Comparison of ENCODE assay signal across 11 cellular contexts in the genomic region with DNA sequence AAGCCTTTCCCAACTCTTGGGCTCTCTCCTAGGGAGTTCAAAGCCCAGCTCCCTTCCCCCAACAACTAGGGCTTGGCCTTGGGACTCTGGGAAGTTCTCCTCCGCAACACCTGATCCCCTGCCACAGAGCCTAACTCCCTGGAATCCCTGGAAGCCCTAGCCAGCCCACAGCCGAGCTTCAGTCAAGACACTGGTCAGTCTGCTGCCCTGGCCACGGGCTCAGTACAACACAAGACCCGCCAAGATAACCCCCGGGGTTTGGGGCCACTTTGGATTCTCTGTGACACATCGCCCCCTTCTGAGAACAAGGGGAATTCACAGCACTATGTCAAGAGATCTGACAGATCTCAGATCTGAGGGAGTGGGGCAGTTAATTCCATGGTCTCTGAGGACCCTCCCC. TPM values are rescaled to one million over a fixed set of nuclear protein-coding genes. Genes with fewer than 3 reads are reported as not detected.
DNase-seq lines count a peak whose midpoint lies in the region; ATAC-seq and TF ChIP-seq lines count a peak whose summit lies in the region.
"Had no signal": no experiment of that assay in that cellular context is flagged by ENCODE, and none has a peak within 500 bp of the region (broad histone marks: within the 10 kb centered on the region; RNA-seq: fewer than 3 reads in every experiment).

No MANE protein-coding gene starts in this region.

- TF ChIP-seq POLR2A in adrenal gland (IDR thresholded peaks at IDR 0.05) = no peak

- DNase-seq in adrenal gland = peak in 1 of 7 donors; percentile 29
- DNase-seq in lower lobe of right lung = no peak
- DNase-seq in hepatic stellate cell (ENCODE audit: low spot score) = no peak
- no peak for DNase-seq in stimulated activated naive CD4-positive, alpha-beta T cell (lab: John Stamatoyannopoulos, UW)
- DNase-seq: activated T-cell treated with anti-CD3 and anti-CD28 coated beads, Interleukin-2, amount 50 U/mL, for 24 hours had no signal

- H3K27ac ChIP-seq in DOHH2 (ENCODE audit: low read depth, low read length) (no peak overlapping the region), HUES64 (ENCODE audit: low read depth, low read length) (no peak overlapping the region), adrenal gland (no peak overlapping the region), lower lobe of right lung (no peak overlapping the region)

- no peaks in the 10 kb centered on the region for H3F3A ChIP-seq in DOHH2 (ENCODE audit: control insufficient read depth, insufficient read depth)

- no peaks in the 10 kb centered on the region for H3K9me2 ChIP-seq in DOHH2 (replicated peaks; ENCODE audit: control insufficient read depth, low read length)

- H3K9ac ChIP-seq in HUES64 (ENCODE audit: low read depth, low read length) = no peak overlapping the region

- TF ChIP-seq CTCF in DOHH2 (IDR thresholded peaks at IDR 0.05; ENCODE audit: low read depth, low read length, poor library complexity, severe bottlenecking) (peak; percentile 76), adrenal gland (IDR thresholded peaks at IDR 0.05) (peak in 5 of 6 experiments; percentile 30 to 56 (median 45)), lower lobe of right lung (IDR thresholded peaks at IDR 0.05) (peak; percentile 26)

- H3K4me1 ChIP-seq in DOHH2 (ENCODE audit: control insufficient read depth, low read length) (peaks cover 8% of the 10 kb centered on the region), HUES64 (ENCODE audit: insufficient read depth, low read length) (peaks cover 13% of the 10 kb centered on the region), adrenal gland (replicated peaks in 1 of 2) (no peaks in the 10 kb centered on the region), lower lobe of right lung (peaks cover 16% of the 10 kb centered on the region)

- H3K4me2 ChIP-seq in DOHH2 (ENCODE audit: low read length) = no peak overlapping the region

- no peak for ATAC-seq in lower lobe of right lung
- no peak for ATAC-seq in GM19351 (IDR thresholded peaks at IDR 0.05; ENCODE audit: unreplicated experiment)
- ATAC-seq in HG02759 (IDR thresholded peaks at IDR 0.05; ENCODE audit: unreplicated experiment) = no peak
- ATAC-seq: naive thymus-derived CD4-positive, alpha-beta T cell had no signal

- no peaks in the 10 kb centered on the region for H4K20me1 ChIP-seq in DOHH2 (ENCODE audit: control insufficient read depth, insufficient read depth, low read depth, low read length)

- H3K36me3 ChIP-seq in DOHH2 (ENCODE audit: control insufficient read depth, low read length) (no peaks in the 10 kb centered on the region), HUES64 (ENCODE audit: insufficient read depth, low read length) (no peaks in the 10 kb centered on the region), adrenal gland (replicated peaks in 1 of 2) (no peaks in the 10 kb centered on the region), lower lobe of right lung (no peaks in the 10 kb centered on the region)

- H3K79me2 ChIP-seq in DOHH2 (ENCODE audit: control insufficient read depth, low read length) = no peaks in the 10 kb centered on the region

- H3K27me3 ChIP-seq in DOHH2 (ENCODE audit: control insufficient read depth, low read length) (peaks cover 24% of the 10 kb centered on the region), HUES64 (ENCODE audit: insufficient read depth, low read length) (peaks cover 27% of the 10 kb centered on the region), adrenal gland (peaks cover 2% of the 10 kb centered on the region), lower lobe of right lung (ENCODE audit: low read depth) (peaks cover 15% of the 10 kb centered on the region)

- H3K4me3 ChIP-seq in DOHH2 (ENCODE audit: low read length) (no peak overlapping the region), HUES64 (ENCODE audit: low read length) (peak overlapping the region; percentile 25; the same call in 1 of the 2 replicates), adrenal gland (no peak overlapping the region), lower lobe of right lung (no peak overlapping the region)

- no peaks in the 10 kb centered on the region for H3K9me3 ChIP-seq in DOHH2 (ENCODE audit: control insufficient read depth, insufficient read depth, low read length)
- H3K9me3 ChIP-seq in HUES64 (ENCODE audit: insufficient read depth, low read depth, low read length) = no peaks in the 10 kb centered on the region
- no peaks in the 10 kb centered on the region for H3K9me3 ChIP-seq in adrenal gland (replicated peaks in 1 of 3)
- H3K9me3 ChIP-seq in lower lobe of right lung = no peaks in the 10 kb centered on the region

- WGBS in HUES64 = 15% methylated on average over 6 of the region's 6 CpGs
- WGBS in adrenal gland, 4 donors = 21 to 39% (median 28%) methylated on average over 4 to 6 of the region's 6 CpGs

- intact Hi-C loops in adrenal gland (cut with DNase I) = no loop called here
- intact Hi-C loops in lower lobe of right lung (cut with DNase I) = no loop called here

RNA-seq across cellular contexts. Expression of a gene that starts 58.3 kb away (rescaled TPM):
- not detected for polyA plus RNA-seq in HUES64 (2013, experiment 1 of 2)
- not detected for polyA plus RNA-seq in HUES64 (2013, experiment 2 of 2)
- not detected for total RNA-seq in adrenal gland
- not detected for polyA plus RNA-seq in adrenal gland
- total RNA-seq in lower lobe of right lung = not detected
- total RNA-seq: naive thymus-derived CD4-positive, alpha-beta T cell; urinary bladder had no signal
- polyA plus RNA-seq: naive thymus-derived CD4-positive, alpha-beta T cell; urinary bladder had no signal

Comparison
In these comparisons a context has a peak if more than half of its experiments do, and no peak if none do; other contexts are left out.
1. CTCF ChIP-seq: peak in every context shown above with its lines; median percentile 76 in DOHH2; 45 in adrenal gland; 26 in lower lobe of right lung.